ENCODE assay signal across 1 cellular context in genomic region chrX:43605351-43605750, GRCh38.
TF ChIP-seq lines count a peak whose summit lies in the region.

No MANE protein-coding gene starts in this region.

TF ChIP-seq in HCT116, 20 proteins besides CTCF, POLR2A, EP300 and RAD21 (continued from another document):
- TF ChIP-seq ZBTB33 (IDR thresholded peaks at IDR 0.05; ENCODE audit: extremely low read depth, insufficient replicate concordance, low read length), result no peak
- TF ChIP-seq ATF3 (IDR thresholded peaks at IDR 0.05), result no peak
- no peak for TF ChIP-seq JUND (IDR thresholded peaks at IDR 0.05)
- no peak for TF ChIP-seq SP1 (IDR thresholded peaks at IDR 0.05; ENCODE audit: low read depth)
- TF ChIP-seq CEBPB (IDR thresholded peaks at IDR 0.05; ENCODE audit: low read depth), result no peak
